In the genomic region with DNA sequence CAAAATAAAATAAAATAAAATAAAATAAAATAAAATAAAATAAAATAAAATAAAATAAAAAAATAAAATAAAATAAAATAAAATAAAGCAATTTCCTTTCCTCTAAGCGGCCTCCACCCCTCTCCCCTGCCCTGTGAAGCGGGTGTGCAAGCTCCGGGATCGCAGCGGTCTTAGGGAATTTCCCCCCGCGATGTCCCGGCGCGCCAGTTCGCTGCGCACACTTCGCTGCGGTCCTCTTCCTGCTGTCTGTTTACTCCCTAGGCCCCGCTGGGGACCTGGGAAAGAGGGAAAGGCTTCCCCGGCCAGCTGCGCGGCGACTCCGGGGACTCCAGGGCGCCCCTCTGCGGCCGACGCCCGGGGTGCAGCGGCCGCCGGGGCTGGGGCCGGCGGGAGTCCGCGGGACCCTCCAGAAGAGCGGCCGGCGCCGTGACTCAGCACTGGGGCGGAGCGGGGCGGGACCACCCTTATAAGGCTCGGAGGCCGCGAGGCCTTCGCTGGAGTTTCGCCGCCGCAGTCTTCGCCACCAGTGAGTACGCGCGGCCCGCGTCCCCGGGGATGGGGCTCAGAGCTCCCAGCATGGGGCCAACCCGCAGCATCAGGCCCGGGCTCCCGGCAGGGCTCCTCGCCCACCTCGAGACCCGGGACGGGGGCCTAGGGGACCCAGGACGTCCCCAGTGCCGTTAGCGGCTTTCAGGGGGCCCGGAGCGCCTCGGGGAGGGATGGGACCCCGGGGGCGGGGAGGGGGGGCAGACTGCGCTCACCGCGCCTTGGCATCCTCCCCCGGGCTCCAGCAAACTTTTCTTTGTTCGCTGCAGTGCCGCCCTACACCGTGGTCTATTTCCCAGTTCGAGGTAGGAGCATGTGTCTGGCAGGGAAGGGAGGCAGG, we compare ENCODE assay signal across 8 cellular contexts. TPM values are rescaled to one million over a fixed set of nuclear protein-coding genes. Genes with fewer than 3 reads are reported as not detected.
DNase-seq lines count a peak whose midpoint lies in the region; ATAC-seq and TF ChIP-seq lines count a peak whose summit lies in the region.

A gene (plus strand): TSS at position 494 of the 886 bp plus-strand sequence. CDS start 32 bp downstream, at position 526.

- intact Hi-C loops in Panc1 (cut with micrococcal nuclease; ENCODE audit: unreplicated experiment) = no loop called here
- intact Hi-C loops in naive thymus-derived CD4-positive, alpha-beta T cell (cut with micrococcal nuclease) = loop anchor here (1.0 to 2.0 kb wide), 4 partner anchors 23 to 75 kb away; a partner anchor contains a TSS

- H3K27ac ChIP-seq in Panc1 (ENCODE audit: low read length) = peak within 1 kb of the TSS; percentile 88
- H3K27ac ChIP-seq in naive thymus-derived CD4-positive, alpha-beta T cell (ENCODE audit: low read depth, low read length) = peak within 1 kb of the TSS; percentile 77

- peak; percentile 52 for TF ChIP-seq CTCF in BE2C (IDR thresholded peaks at IDR 0.05; ENCODE audit: low read depth, low read length)
- peak; percentile 95 for TF ChIP-seq CTCF in Panc1 (IDR thresholded peaks at IDR 0.05)

- no TSS peak for BruUV-seq in Panc1 (replicated peaks; lab: Mats Ljungman, UMichigan)

- H3K4me1 ChIP-seq in BE2C (peaks cover 6% of the 10 kb centered on the region; the same call in 1 of the 2 replicates), Panc1 (ENCODE audit: control insufficient read depth, insufficient read depth, low read length) (peaks cover 34% of the 10 kb centered on the region)
- H3K4me1 ChIP-seq in naive thymus-derived CD4-positive, alpha-beta T cell (ENCODE audit: control insufficient read depth in 2 of 2, insufficient read depth in 2 of 2, low read length in 2 of 2) = peaks cover 9 to 18% of the 10 kb centered on the region in 2 donors

- peak within 1 kb of the TSS; percentile 79 to 98 (median 92) for H3K4me3 Mint-ChIP-seq in naive thymus-derived CD4-positive, alpha-beta T cell
- H3K4me3 Mint-ChIP-seq in stimulated activated memory B cell treated with anti-CD40 and anti-IgM and Interleukin-4, amounts not matched to agents 10 μg/mL and 1 μg/mL and 100 μg/mL, for 72 hours = peak within 1 kb of the TSS; percentile 88

- H3K36me3 ChIP-seq in BE2C (peaks cover 22% of the 10 kb centered on the region), Panc1 (ENCODE audit: control insufficient read depth, insufficient read depth, low read length) (no peaks in the 10 kb centered on the region)
- H3K36me3 ChIP-seq in naive thymus-derived CD4-positive, alpha-beta T cell (ENCODE audit: control insufficient read depth in 2 of 3, insufficient read depth in 3 of 3, low read length in 3 of 3) = no peaks in the 10 kb centered on the region

- H3K27me3 ChIP-seq in BE2C (no peaks in the 10 kb centered on the region), Panc1 (ENCODE audit: control insufficient read depth, insufficient read depth, low read length) (no peaks in the 10 kb centered on the region)
- H3K27me3 ChIP-seq in naive thymus-derived CD4-positive, alpha-beta T cell (ENCODE audit: control insufficient read depth in 2 of 2, insufficient read depth in 2 of 2, low read length in 2 of 2) = no peaks in the 10 kb centered on the region

- peak; percentile 97 for DNase-seq in BE2C
- no peak for DNase-seq in Panc1 (ENCODE audit: low read depth, low spot score)
- DNase-seq in activated T-cell treated with anti-CD3 and anti-CD28 coated beads, Interleukin-2, amount 50 U/mL, for 48 hours = peak; percentile 87 to 89
- peak; percentile 90 for DNase-seq in fibroblast of gingiva (ENCODE audit: low read depth)
- peak; percentile 51 to 86 (median 62) for DNase-seq in naive thymus-derived CD4-positive, alpha-beta T cell

- POLR2A ChIA-PET in Panc1 (lab: Charles Lee) = interaction anchor here (1.0 kb wide), 1 partner anchor 9 kb away, joined by 3 read pairs; no protein-coding TSS in a partner anchor
- POLR2A ChIA-PET in naive thymus-derived CD4-positive, alpha-beta T cell (lab: Charles Lee) = interaction anchor here (1.2 to 2.5 kb wide), 5 partner anchors 9 to 344 kb away, joined by 3 to 16 read pairs (median 12); a partner anchor contains a TSS

- H3K4me3 ChIP-seq in BE2C (ENCODE audit: low read depth, low read length) = peak within 1 kb of the TSS; percentile 89
- peak within 1 kb of the TSS; percentile 57 to 72 for H3K4me3 ChIP-seq in Panc1 (ENCODE audit: low read depth in 2 of 2, low read length in 2 of 2)
- H3K4me3 ChIP-seq in naive thymus-derived CD4-positive, alpha-beta T cell (ENCODE audit: low read length) = peak within 1 kb of the TSS; percentile 69

- H3K4me1 Mint-ChIP-seq in naive thymus-derived CD4-positive, alpha-beta T cell = peaks cover 37 to 55% (median 44%) of the 10 kb centered on the region in 7 donors
- H3K4me1 Mint-ChIP-seq in stimulated activated memory B cell treated with anti-CD40 and anti-IgM and Interleukin-4, amounts not matched to agents 10 μg/mL and 1 μg/mL and 100 μg/mL, for 72 hours = peaks cover 76% of the 10 kb centered on the region

- peaks cover 0 to 21% (median 0%) of the 10 kb centered on the region in 5 donors for H3K36me3 Mint-ChIP-seq in naive thymus-derived CD4-positive, alpha-beta T cell
- H3K36me3 Mint-ChIP-seq in stimulated activated memory B cell treated with anti-CD40 and anti-IgM and Interleukin-4, amounts not matched to agents 10 μg/mL and 1 μg/mL and 100 μg/mL, for 72 hours = peaks cover 30% of the 10 kb centered on the region

- H3K9me3 ChIP-seq in BE2C = no peaks in the 10 kb centered on the region
- H3K9me3 ChIP-seq in Panc1 (ENCODE audit: control insufficient read depth, insufficient read depth, low read depth, low read length) = no peaks in the 10 kb centered on the region
- H3K9me3 ChIP-seq in naive thymus-derived CD4-positive, alpha-beta T cell (ENCODE audit: control insufficient read depth in 2 of 3, low read length in 3 of 3) = no peaks in the 10 kb centered on the region

- peaks cover 0 to 27% (median 0%) of the 10 kb centered on the region in 5 donors for H3K27me3 Mint-ChIP-seq in naive thymus-derived CD4-positive, alpha-beta T cell
- H3K27me3 Mint-ChIP-seq in stimulated activated memory B cell treated with anti-CD40 and anti-IgM and Interleukin-4, amounts not matched to agents 10 μg/mL and 1 μg/mL and 100 μg/mL, for 72 hours = peaks cover 16% of the 10 kb centered on the region

- CTCF ChIA-PET in Panc1 (lab: Charles Lee) = interaction anchor here (0.6 to 1.6 kb wide), 2 partner anchors 11 to 29 kb away, joined by 4 read pairs; no protein-coding TSS in a partner anchor
- CTCF ChIA-PET in naive thymus-derived CD4-positive, alpha-beta T cell (lab: Charles Lee) = interaction anchor here (0.6 kb wide), 1 partner anchor 326 kb away, joined by 3 read pairs; no protein-coding TSS in a partner anchor

- in situ Hi-C loops in Panc1 (cut with HindIII; ENCODE audit: low pct_unique_long_range_greater_than_20kb, low sequenced_read_pairs) = no loop called here

- ATAC-seq in GM19025 (IDR thresholded peaks at IDR 0.05; ENCODE audit: low read depth, unreplicated experiment) (peak; percentile 53), HG03439 (IDR thresholded peaks at IDR 0.05; ENCODE audit: unreplicated experiment) (peak; percentile 49), Panc1 (peak; percentile 92)
- ATAC-seq in naive thymus-derived CD4-positive, alpha-beta T cell = peak; percentile 86
- peak; percentile 83 for ATAC-seq in stimulated activated memory B cell treated with anti-CD40 and anti-IgM and Interleukin-4, amounts not matched to agents 10 μg/mL and 1 μg/mL and 100 μg/mL, for 72 hours

- H3K9me3 Mint-ChIP-seq in naive thymus-derived CD4-positive, alpha-beta T cell = peaks cover 0 to 2% (median 0%) of the 10 kb centered on the region in 11 donors
- peaks cover 6% of the 10 kb centered on the region for H3K9me3 Mint-ChIP-seq in stimulated activated memory B cell treated with anti-CD40 and anti-IgM and Interleukin-4, amounts not matched to agents 10 μg/mL and 1 μg/mL and 100 μg/mL, for 72 hours

- H3K27ac Mint-ChIP-seq in naive thymus-derived CD4-positive, alpha-beta T cell = peak within 1 kb of the TSS; percentile 78 to 93 (median 90)
- peak within 1 kb of the TSS; percentile 98 for H3K27ac Mint-ChIP-seq in stimulated activated memory B cell treated with anti-CD40 and anti-IgM and Interleukin-4, amounts not matched to agents 10 μg/mL and 1 μg/mL and 100 μg/mL, for 72 hours

RNA-seq across cellular contexts. Expression of the gene that starts here (rescaled TPM):
- polyA plus RNA-seq in BE2C (2012; ENCODE audit: insufficient read depth, insufficient read length, low read depth) = 1,067 TPM
- 570 TPM for total RNA-seq in Panc1 (2021; ENCODE audit: unreplicated experiment)
- polyA plus RNA-seq in Panc1 (2012; ENCODE audit: insufficient read length) = 961 TPM
- total RNA-seq in naive thymus-derived CD4-positive, alpha-beta T cell = 100 to 1,000 TPM in 4 of 5 experiments, 10 to 100 TPM in 1; 77.2 to 265 (median 139) TPM
- polyA plus RNA-seq in naive thymus-derived CD4-positive, alpha-beta T cell = 100 to 1,000 TPM; 190 to 202 TPM
